In the genomic region with DNA sequence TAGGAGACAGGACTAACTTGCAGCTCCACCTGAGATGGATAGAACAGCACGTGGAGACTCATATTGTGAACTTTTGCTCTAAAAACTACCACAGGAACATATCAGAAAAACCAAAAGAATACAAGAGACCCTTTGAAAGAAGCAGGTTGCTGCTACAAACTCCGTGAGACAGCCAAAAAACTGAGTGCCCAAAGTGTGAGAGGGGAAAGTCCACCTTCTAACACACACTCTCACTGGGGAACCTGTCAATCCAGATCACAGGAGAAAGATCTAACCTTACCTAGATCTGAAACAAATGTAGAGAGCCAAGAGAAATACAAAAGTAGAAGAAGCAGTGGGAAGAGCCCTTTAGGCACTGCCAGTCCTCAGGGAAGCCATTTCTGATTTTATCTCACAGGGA, we compare ENCODE assay signal across 22 cellular contexts.
"Had no signal": no experiment of that assay in that cellular context is flagged by ENCODE, and none has a peak within 500 bp of the region (broad histone marks: within the 10 kb centered on the region; RNA-seq: fewer than 3 reads in every experiment).

No MANE protein-coding gene starts in this region.

- DNase-seq: cortex of kidney; dorsolateral prefrontal cortex; effector CD8-positive, alpha-beta T cell; heart left ventricle; hippocampal formation; kidney glomerular epithelial cell; left lung; lower lobe of right lung; naive B cell; occipital lobe; pancreas; right cardiac atrium; stimulated activated CD4-positive, alpha-beta T cell treated with anti-CD3 and anti-CD28 coated beads, Interleukin-2, amount 100 ng/mL, for 48 hours; stimulated activated naive CD4-positive, alpha-beta T cell treated with Interleukin-2 at 50 U/mL for 16 hours had no signal

- H3K27me3 Mint-ChIP-seq: memory B cell, progenitor cell of endocrine pancreas, type B pancreatic cell had no signal

- H3K4me1 ChIP-seq: heart left ventricle, left lung, lower lobe of right lung had no signal

- H3K36me3 ChIP-seq: heart left ventricle, left lung, lower lobe of right lung, pancreas had no signal

- FAIRE-seq: endometrium, frontal cortex, pancreas, urothelium cell line had no signal

- H3K4me2 ChIP-seq: smooth muscle cell had no signal

- H3K9me3 ChIP-seq: lower lobe of right lung, pancreas had no signal

- H3K4me3 Mint-ChIP-seq: memory B cell, nephron, type B pancreatic cell had no signal

- ATAC-seq: heart left ventricle, left lung, lower lobe of right lung, right cardiac atrium had no signal

- H3K27ac ChIP-seq: dorsolateral prefrontal cortex, heart left ventricle, left lung, lower lobe of right lung, pancreas had no signal

- H3K4me3 ChIP-seq: dorsolateral prefrontal cortex, heart left ventricle, left lung, lower lobe of right lung, pancreas, smooth muscle cell had no signal

- H3K36me3 Mint-ChIP-seq: type B pancreatic cell had no signal

- H3K27ac Mint-ChIP-seq: memory B cell, naive B cell, nephron, progenitor cell of endocrine pancreas, type B pancreatic cell had no signal

- H3K27me3 ChIP-seq: dorsolateral prefrontal cortex, heart left ventricle, left lung, pancreas had no signal

- H3K4me1 Mint-ChIP-seq: memory B cell, naive B cell, nephron had no signal
